Comparison of ENCODE assay signal across 9 cellular contexts in genomic region chr1:228393268-228393699, GRCh38. TPM values are rescaled to one million over a fixed set of nuclear protein-coding genes. Genes with fewer than 3 reads are reported as not detected.
DNase-seq lines count a peak whose midpoint lies in the region; ATAC-seq and TF ChIP-seq lines count a peak whose summit lies in the region.
"Had no signal": no experiment of that assay in that cellular context is flagged by ENCODE, and none has a peak within 500 bp of the region (broad histone marks: within the 10 kb centered on the region; RNA-seq: fewer than 3 reads in every experiment).

No MANE protein-coding gene starts in this region.

- peaks cover 3% of the 10 kb centered on the region for H3K27me3 Mint-ChIP-seq in brain
- no peaks in the 10 kb centered on the region for H3K27me3 Mint-ChIP-seq in activated CD4-positive, alpha-beta memory T cell treated with anti-CD3 and anti-CD28 coated beads for 36 hours
- H3K27me3 Mint-ChIP-seq: activated naive CD4-positive, alpha-beta T cell treated with anti-CD3 and anti-CD28 coated beads, Interleukin-2, amount 50 U/mL, for 24 hours had no signal

- no peaks in the 10 kb centered on the region for H3K4me1 ChIP-seq in right lobe of liver

- H3K4me3 Mint-ChIP-seq in brain = no peak overlapping the region
- no peak overlapping the region for H3K4me3 Mint-ChIP-seq in activated CD4-positive, alpha-beta memory T cell treated with anti-CD3 and anti-CD28 coated beads for 36 hours
- H3K4me3 Mint-ChIP-seq: activated naive CD4-positive, alpha-beta T cell treated with anti-CD3 and anti-CD28 coated beads, Interleukin-2, amount 50 U/mL, for 24 hours had no signal

- no peaks in the 10 kb centered on the region for H3K27me3 ChIP-seq in right lobe of liver

- H3K27ac ChIP-seq in right lobe of liver = no peak overlapping the region

- ATAC-seq in right lobe of liver = peak; percentile 61 to 75 (median 69)
- ATAC-seq in GM19452 (IDR thresholded peaks at IDR 0.05; ENCODE audit: unreplicated experiment) = no peak
- ATAC-seq in GM19455 (IDR thresholded peaks at IDR 0.05; ENCODE audit: unreplicated experiment) = no peak

- H3K4me3 ChIP-seq in AG10803 (ENCODE audit: low read length) (no peak overlapping the region), right lobe of liver (no peak overlapping the region)

- peak; percentile 75 for TF ChIP-seq CTCF in AG10803 (conservative IDR thresholded peaks at IDR 0.05; ENCODE audit: low read length)
- no peak for TF ChIP-seq CTCF in brain (conservative IDR thresholded peaks at IDR 0.05)
- TF ChIP-seq CTCF in right lobe of liver (IDR thresholded peaks at IDR 0.05) = peak; percentile 20 to 42 (median 38)

- H3K9me3 Mint-ChIP-seq in brain = no peaks in the 10 kb centered on the region
- H3K9me3 Mint-ChIP-seq in activated CD4-positive, alpha-beta memory T cell treated with anti-CD3 and anti-CD28 coated beads for 36 hours = no peaks in the 10 kb centered on the region
- H3K9me3 Mint-ChIP-seq: activated naive CD4-positive, alpha-beta T cell treated with anti-CD3 and anti-CD28 coated beads, Interleukin-2, amount 50 U/mL, for 24 hours had no signal

- peak; percentile 80 for DNase-seq in AG10803 (ENCODE audit: low read depth)
- DNase-seq in HS-5 (ENCODE audit: low read depth) = peak; percentile 73
- peak in 2 of 3 donors; percentile 43 to 48 for DNase-seq in right lobe of liver
- DNase-seq in activated CD4-positive, alpha-beta memory T cell treated with anti-CD3 and anti-CD28 coated beads for 36 hours = no peak
- no peak for DNase-seq in NCI-H2029 treated with DMSO at 0.1 percent for 48 hours (lab: John Stamatoyannopoulos, UW)

- intact Hi-C loops in right lobe of liver (cut with DNase I) = no loop called here
- intact Hi-C loops in activated CD4-positive, alpha-beta memory T cell treated with anti-CD3 and anti-CD28 coated beads for 36 hours (cut with micrococcal nuclease) = no loop called here

- peak overlapping the region in 4 of 5 experiments; percentile 16 to 66 (median 42) for H3K27ac Mint-ChIP-seq in brain
- H3K27ac Mint-ChIP-seq in activated CD4-positive, alpha-beta memory T cell treated with anti-CD3 and anti-CD28 coated beads for 36 hours = no peak overlapping the region
- H3K27ac Mint-ChIP-seq: activated naive CD4-positive, alpha-beta T cell treated with anti-CD3 and anti-CD28 coated beads, Interleukin-2, amount 50 U/mL, for 24 hours had no signal

- H3K9me3 ChIP-seq in right lobe of liver = no peaks in the 10 kb centered on the region

- peaks cover 24% of the 10 kb centered on the region for H3K36me3 Mint-ChIP-seq in brain
- H3K36me3 Mint-ChIP-seq in activated CD4-positive, alpha-beta memory T cell treated with anti-CD3 and anti-CD28 coated beads for 36 hours = peaks cover 12% of the 10 kb centered on the region

- no peak for TF ChIP-seq POLR2A in right lobe of liver (IDR thresholded peaks at IDR 0.05)

- CTCF ChIA-PET in activated CD4-positive, alpha-beta memory T cell treated with anti-CD3 and anti-CD28 coated beads for 36 hours (lab: Charles Lee) = no interaction called here

- POLR2A ChIA-PET in activated CD4-positive, alpha-beta memory T cell treated with anti-CD3 and anti-CD28 coated beads for 36 hours (lab: Charles Lee) = interaction anchor here (0.6 kb wide), 1 partner anchor 13 kb away, joined by 3 read pairs; the partner anchor contains the start of gene TRIM11

- H3K4me1 Mint-ChIP-seq in brain = peaks cover 9% of the 10 kb centered on the region
- peaks cover 7% of the 10 kb centered on the region for H3K4me1 Mint-ChIP-seq in activated CD4-positive, alpha-beta memory T cell treated with anti-CD3 and anti-CD28 coated beads for 36 hours (ENCODE audit: low read depth)

- peaks cover 0 to 20% (median 2%) of the 10 kb centered on the region in 4 donors for H3K36me3 ChIP-seq in right lobe of liver

- 43% methylated on average over 3 of the region's 8 CpGs for WGBS in right lobe of liver (ENCODE audit: insufficient coverage, low coverage, low lambda C conversion rate, missing lambda C conversion rate)

RNA-seq across cellular contexts. Expression of gene TRIM11, which starts 13.4 kb away (rescaled TPM):
- polyA plus RNA-seq in brain (ENCODE audit: insufficient read depth, low read depth, low replicate concordance) = 21.0 TPM
- total RNA-seq in right lobe of liver = 1 to 10 TPM; 5.2 to 8.3 (median 7.1) TPM
- 10 to 100 TPM; 33.6 to 34.9 TPM for total RNA-seq in activated CD4-positive, alpha-beta memory T cell treated with anti-CD3 and anti-CD28 coated beads for 36 hours

RNA-seq across cellular contexts. Expression of gene TRIM17, which starts 23.4 kb away (rescaled TPM):
- polyA plus RNA-seq in brain (ENCODE audit: insufficient read depth, low read depth, low replicate concordance) = 0.61 TPM
- total RNA-seq in right lobe of liver = not detected
- total RNA-seq in activated CD4-positive, alpha-beta memory T cell treated with anti-CD3 and anti-CD28 coated beads for 36 hours = 1 to 10 TPM; 1.5 to 1.6 TPM

Comparison
In these comparisons a context has a peak if more than half of its experiments do, and no peak if none do; other contexts are left out.
1. DNase-seq: peak in AG10803 (single experiment), HS-5 (single experiment) and right lobe of liver (2 of 3); none in activated CD4-positive, alpha-beta memory T cell treated with anti-CD3 and anti-CD28 coated beads for 36 hours (single experiment) and NCI-H2029 treated with DMSO at 0.1 percent for 48 hours (single experiment).
2. CTCF ChIP-seq: peak in AG10803 (single experiment) and right lobe of liver (4 of 4); none in brain (0 of 2).
3. ATAC-seq: peak in right lobe of liver (4 of 4); none in GM19452 (single experiment) and GM19455 (single experiment).